In the genomic region with DNA sequence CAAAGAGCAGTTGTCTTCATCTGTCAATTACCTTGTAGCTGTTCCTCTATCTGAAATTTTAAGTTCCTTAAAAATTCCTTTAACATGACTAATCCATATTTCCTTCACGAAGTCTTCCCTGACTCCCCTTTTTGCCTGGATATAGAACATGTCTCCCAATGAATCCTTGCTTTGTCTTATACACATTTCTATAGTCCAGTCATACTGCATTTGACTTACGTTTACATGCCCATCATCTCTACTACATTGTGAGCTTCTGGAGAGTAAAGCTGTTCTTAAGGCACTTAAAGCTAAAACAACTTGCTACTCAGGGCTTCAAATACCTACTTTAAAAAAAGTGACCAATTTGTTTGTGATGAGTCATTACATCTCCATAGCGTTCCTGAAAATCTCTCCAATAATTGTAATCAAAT, we compare ENCODE assay signal across 1 cellular context.
A peak's percentile ranks its signal among the peaks of the same experiment; 100 is the strongest.
TF ChIP-seq lines count a peak whose summit lies in the region.

No MANE protein-coding gene starts in this region.

TF ChIP-seq in HEK293, 187 proteins besides CTCF, POLR2A, EP300 and RAD21 (continued from another document):
- TF ChIP-seq, protein P1, sequence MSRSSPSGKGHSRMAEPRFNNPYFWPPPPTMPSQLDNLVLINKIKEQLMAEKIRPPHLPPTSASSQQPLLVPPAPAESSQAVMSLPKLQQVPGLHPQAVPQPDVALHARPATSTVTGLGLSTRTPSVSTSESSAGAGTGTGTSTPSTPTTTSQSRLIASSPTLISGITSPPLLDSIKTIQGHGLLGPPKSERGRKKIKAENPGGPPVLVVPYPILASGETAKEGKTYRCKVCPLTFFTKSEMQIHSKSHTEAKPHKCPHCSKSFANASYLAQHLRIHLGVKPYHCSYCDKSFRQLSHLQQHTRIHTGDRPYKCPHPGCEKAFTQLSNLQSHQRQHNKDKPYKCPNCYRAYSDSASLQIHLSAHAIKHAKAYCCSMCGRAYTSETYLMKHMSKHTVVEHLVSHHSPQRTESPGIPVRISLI (tag by site-specific recombination; IDR thresholded peaks at IDR 0.05) = 0 out of 2 replicates have a peak, but pooled peaks have one; percentile 48
